In genomic region chr11:64754919-64755662, GRCh38 we compare ENCODE assay signal across 16 cellular contexts. TPM values are rescaled to one million over a fixed set of nuclear protein-coding genes. Genes with fewer than 3 reads are reported as not detected.
"Had no signal": no experiment of that assay in that cellular context is flagged by ENCODE, and none has a peak within 500 bp of the region (broad histone marks: within the 10 kb centered on the region; RNA-seq: fewer than 3 reads in every experiment).

No MANE protein-coding gene starts in this region.

- H3K9me3 ChIP-seq: body of pancreas, ovary, upper lobe of left lung had no signal

- DNase-seq: activated B cell treated with CpG ODN at 0.5 μM for 24 hours; activated CD4-positive, alpha-beta T cell treated with anti-CD3 and anti-CD28 coated beads, Interleukin-2, amount 10 ng/mL, durations not matched to agents 7 days and 5 days; activated CD8-positive, alpha-beta memory T cell treated with anti-CD3 and anti-CD28 coated beads for 24 hours; activated naive CD4-positive, alpha-beta T cell treated with anti-CD3 and anti-CD28 coated beads, Interleukin-2, amount 10 ng/mL, durations not matched to agents 7 days and 5 days; dermis blood vessel endothelial cell; left colon; retina; stimulated activated CD4-positive, alpha-beta T cell treated with anti-CD3 and anti-CD28 coated beads, Interleukin-1b, Interleukin-23, amount 100 ng/mL, for 48 hours; stimulated activated naive CD4-positive, alpha-beta T cell; substantia nigra; T-helper 2 cell; upper lobe of left lung had no signal

- H3K36me3 ChIP-seq: ovary, upper lobe of left lung had no signal

- H3K27me3 ChIP-seq: body of pancreas, ovary, upper lobe of left lung had no signal

- FAIRE-seq: TTC549 had no signal

- ATAC-seq: body of pancreas, left colon had no signal

- H3K27ac ChIP-seq: body of pancreas, ovary, upper lobe of left lung had no signal

- H3K4me3 ChIP-seq: body of pancreas, ovary, upper lobe of left lung had no signal

- H3K4me1 ChIP-seq: body of pancreas had no signal

RNA-seq across cellular contexts. Expression of gene PYGM, which starts 4.7 kb away (rescaled TPM):
- total RNA-seq: epithelial cell of proximal tubule had no signal

RNA-seq across cellular contexts. Expression of gene RASGRP2, which starts 11.1 kb away (rescaled TPM):
- total RNA-seq: epithelial cell of proximal tubule had no signal

RNA-seq across cellular contexts. Expression of gene NRXN2, which starts 32.1 kb away (rescaled TPM):
- total RNA-seq: dermis blood vessel endothelial cell, epithelial cell of proximal tubule had no signal
